Comparison of ENCODE assay signal across 8 cellular contexts in genomic region chr2:238285653-238286082, GRCh38. TPM values are rescaled to one million over a fixed set of nuclear protein-coding genes. Genes with fewer than 3 reads are reported as not detected.
A peak's percentile ranks its signal among the peaks of the same experiment; 100 is the strongest.
DNase-seq lines count a peak whose midpoint lies in the region; ATAC-seq and TF ChIP-seq lines count a peak whose summit lies in the region.

No MANE protein-coding gene starts in this region.

- H3K27ac ChIP-seq in brain microvascular endothelial cell (peak overlapping the region; percentile 69), subcutaneous abdominal adipose tissue (ENCODE audit: low read depth, low read length) (peak overlapping the region; percentile 97)

- TF ChIP-seq CTCF in brain microvascular endothelial cell (IDR thresholded peaks at IDR 0.05; ENCODE audit: low read depth, low read length, missing control alignments) (no peak), kidney epithelial cell (IDR thresholded peaks at IDR 0.05; ENCODE audit: insufficient read depth, low read length, poor library complexity, severe bottlenecking) (no peak)

- TF ChIP-seq RAD21 in Ishikawa (IDR thresholded peaks at IDR 0.05; ENCODE audit: low read depth) = no peak

- no peaks in the 10 kb centered on the region for H3K36me3 ChIP-seq in brain microvascular endothelial cell (replicated peaks)
- no peaks in the 10 kb centered on the region for H3K36me3 ChIP-seq in kidney epithelial cell (ENCODE audit: control insufficient read depth, insufficient read depth, low read length)
- no peaks in the 10 kb centered on the region for H3K36me3 ChIP-seq in subcutaneous abdominal adipose tissue (ENCODE audit: control insufficient read depth in 5 of 5, insufficient read depth in 5 of 5, low read length in 5 of 5)

- H3K9me3 ChIP-seq in subcutaneous abdominal adipose tissue (ENCODE audit: control insufficient read depth in 5 of 5, low read length in 5 of 5) = no peaks in the 10 kb centered on the region

- in situ Hi-C loops in brain microvascular endothelial cell (cut with HindIII; ENCODE audit: low pct_ligation_motif_present, low sequenced_read_pairs) = no loop called here

- H3K4me3 ChIP-seq in brain microvascular endothelial cell (ENCODE audit: low read depth, low read length) (no peak overlapping the region), kidney epithelial cell (ENCODE audit: low read depth, low read length) (no peak overlapping the region), subcutaneous abdominal adipose tissue (ENCODE audit: low read depth in 1 of 5, low read length in 5 of 5) (peak overlapping the region; percentile 8 to 97 (median 88))

- peak; percentile 95 for DNase-seq in brain microvascular endothelial cell
- peak; percentile 94 for DNase-seq in kidney epithelial cell (ENCODE audit: low read depth)
- DNase-seq in T-helper 9 cell = no peak
- no peak for DNase-seq in SKM-1 treated with dmso at 0.1 percent for 144 hours (lab: John Stamatoyannopoulos, UW; ENCODE audit: unreplicated experiment)

- 0 out of 2 replicates have a peak, but pooled peaks have one; percentile 40 for TF ChIP-seq EP300 in Ishikawa (IDR thresholded peaks at IDR 0.05; ENCODE audit: borderline replicate concordance)

- ATAC-seq in GM18519 (IDR thresholded peaks at IDR 0.05; ENCODE audit: low FRiP score, unreplicated experiment) (no peak), HG03039 (IDR thresholded peaks at IDR 0.05; ENCODE audit: unreplicated experiment) (no peak)

- H3K27me3 ChIP-seq in brain microvascular endothelial cell (replicated peaks) = no peaks in the 10 kb centered on the region
- no peaks in the 10 kb centered on the region for H3K27me3 ChIP-seq in kidney epithelial cell (ENCODE audit: control insufficient read depth, insufficient read depth, low read length)
- H3K27me3 ChIP-seq in subcutaneous abdominal adipose tissue (ENCODE audit: control insufficient read depth in 5 of 5, insufficient read depth in 4 of 5, low read length in 5 of 5) = no peaks in the 10 kb centered on the region

- H3K9ac ChIP-seq in subcutaneous abdominal adipose tissue (ENCODE audit: low read length in 5 of 5) = peak overlapping the region in 4 of 5 donors; percentile 37 to 98 (median 75)

- peaks cover 16 to 65% (median 60%) of the 10 kb centered on the region in 5 donors for H3K4me1 ChIP-seq in subcutaneous abdominal adipose tissue (ENCODE audit: control insufficient read depth in 5 of 5, insufficient read depth in 5 of 5, low read length in 5 of 5)

TF ChIP-seq in Ishikawa, 13 proteins besides CTCF, POLR2A, EP300 and RAD21:
- TF ChIP-seq TEAD4 (IDR thresholded peaks at IDR 0.05) (0 out of 2 replicates have a peak, but pooled peaks have one; percentile 15), MAX (IDR thresholded peaks at IDR 0.05) (peak; percentile 53; the same call in 1 of the 2 replicates), NFIC (IDR thresholded peaks at IDR 0.05) (no peak), CEBPB (IDR thresholded peaks at IDR 0.05) (peak; percentile 76)

RNA-seq across cellular contexts. Expression of gene PER2, which starts 2.7 kb away (rescaled TPM):
- total RNA-seq in kidney epithelial cell = 3.3 and 5.3 TPM in 2 replicates

RNA-seq across cellular contexts. Expression of gene TRAF3IP1, which starts 34.6 kb away (rescaled TPM):
- 9.4 and 11.4 TPM in 2 replicates for total RNA-seq in kidney epithelial cell

RNA-seq across cellular contexts. Expression of gene HES6, which starts 45.8 kb away (rescaled TPM):
- 49.7 and 50.1 TPM in 2 replicates for total RNA-seq in kidney epithelial cell

Comparison
In these comparisons a context has a peak if more than half of its experiments do, and no peak if none do; other contexts are left out.
1. DNase-seq: peak in brain microvascular endothelial cell (single experiment) and kidney epithelial cell (single experiment); none in T-helper 9 cell (single experiment) and SKM-1 treated with dmso at 0.1 percent for 144 hours (single experiment).
2. H3K4me3 ChIP-seq: peak in subcutaneous abdominal adipose tissue (5 of 5); none in brain microvascular endothelial cell (single experiment) and kidney epithelial cell (single experiment).